ENCODE assay signal across 15 cellular contexts in genomic region chr5:127369772-127370171, GRCh38.
"Had no signal": no experiment of that assay in that cellular context is flagged by ENCODE, and none has a peak within 500 bp of the region (broad histone marks: within the 10 kb centered on the region; RNA-seq: fewer than 3 reads in every experiment).

No MANE protein-coding gene starts in this region.

- H3K27me3 ChIP-seq: sigmoid colon, testis had no signal

- H3K4me1 ChIP-seq: heart right ventricle, prostate gland had no signal

- H3K36me3 ChIP-seq: heart right ventricle, prostate gland, sigmoid colon had no signal

- H3K4me3 ChIP-seq: heart right ventricle, prostate gland, sigmoid colon, testis had no signal

- DNase-seq: activated CD4-positive, alpha-beta T cell treated with anti-CD3 and anti-CD28 coated beads, Interleukin-2, amount 50 U/mL, for 1 hour; activated naive CD4-positive, alpha-beta T cell treated with anti-CD3 and anti-CD28 coated beads for 36 hours; activated T-cell treated with anti-CD3 and anti-CD28 coated beads for 4 hours; central memory CD4-positive, alpha-beta T cell; effector memory CD4-positive, alpha-beta T cell; heart right ventricle; mammary epithelial cell; natural killer cell; occipital lobe; sigmoid colon; stimulated activated CD4-positive, alpha-beta T cell treated with anti-CD3 and anti-CD28 coated beads, Interleukin-4, amount 100 ng/mL, for 1 hour; stimulated activated CD8-positive, alpha-beta memory T cell treated with anti-CD3 and anti-CD28 coated beads, Interleukin-4, amount 100 ng/mL, for 48 hours; stimulated activated naive CD8-positive, alpha-beta T cell treated with anti-CD3 and anti-CD28 coated beads, Interleukin-15, Interleukin-2, amounts not matched to agents 100 U/mL and 50 U/mL, for 24 hours; testis had no signal

- H3K27ac ChIP-seq: heart right ventricle, prostate gland, sigmoid colon, testis had no signal

- H3K9me3 ChIP-seq: prostate gland, sigmoid colon, testis had no signal
